ENCODE assay signal across 8 cellular contexts in genomic region chr12:113196996-113197395, GRCh38. TPM values are rescaled to one million over a fixed set of nuclear protein-coding genes. Genes with fewer than 3 reads are reported as not detected.
DNase-seq lines count a peak whose midpoint lies in the region; ATAC-seq, FAIRE-seq and TF ChIP-seq lines count a peak whose summit lies in the region.

No MANE protein-coding gene starts in this region.

- H3K4me1 ChIP-seq in KMS-11 (ENCODE audit: low read depth, poor library complexity, severe bottlenecking) (no peaks in the 10 kb centered on the region), pancreas (peaks cover 15 to 22% (median 17%) of the 10 kb centered on the region in 3 donors)

- TF ChIP-seq CTCF in KMS-11 (conservative IDR thresholded peaks at IDR 0.05; ENCODE audit: low read depth, low read length) (0 out of 2 replicates have a peak, but pooled peaks have one; percentile 28), pancreas (IDR thresholded peaks at IDR 0.05) (peak; percentile 15 to 58 (median 54))

- H3K9ac ChIP-seq in KMS-11, result no peak overlapping the region

- DNase-seq in DMS 273 treated with DMSO at 0.1 percent for 48 hours (lab: John Stamatoyannopoulos, UW) (peak; percentile 28), RPMI7951 (ENCODE audit: low read depth) (peak; percentile 80), foreskin melanocyte (peak; percentile 58), pancreas (peak in 4 of 6 donors; percentile 70 to 81 (median 72))
- peak; percentile 78 for DNase-seq in activated effector memory CD4-positive, alpha-beta T cell treated with anti-CD3 and anti-CD28 coated beads, Interleukin-2, amount 50 U/mL, for 16 hours

- H3K27me3 ChIP-seq in KMS-11 (ENCODE audit: insufficient read depth, low read depth) (no peaks in the 10 kb centered on the region), pancreas (no peaks in the 10 kb centered on the region)

- H3K4me2 ChIP-seq in KMS-11, result no peak overlapping the region

- no peak overlapping the region for H2AFZ ChIP-seq in KMS-11 (ENCODE audit: low read depth)

- FAIRE-seq in pancreas (lab: Jason Lieb, UNC), result no peak

- WGBS in pancreas, 2 donors, result 6 to 11% methylated on average over 3 to 4 of the region's 4 CpGs

- H3K36me3 ChIP-seq in KMS-11 (ENCODE audit: insufficient read depth) (no peaks in the 10 kb centered on the region), pancreas (no peaks in the 10 kb centered on the region)

- H4K20me1 ChIP-seq in KMS-11 (ENCODE audit: insufficient read depth), result no peaks in the 10 kb centered on the region

- no peaks in the 10 kb centered on the region for H3K9me3 ChIP-seq in pancreas

- intact Hi-C loops in pancreas (cut with DNase I), result loop anchor here in 1 of 3 donors (10.0 kb wide), 1 partner anchor 228 kb away; the partner anchor contains the start of gene SDSL

- H3K4me3 ChIP-seq in KMS-11 (IDR thresholded peaks at IDR 0.05; ENCODE audit: insufficient read depth, low read depth, low read length), result no peak overlapping the region
- no peak overlapping the region for H3K4me3 ChIP-seq in pancreas

- H3K27ac ChIP-seq in KMS-11 (no peak overlapping the region), pancreas (no peak overlapping the region)

- ATAC-seq in GM21423 (IDR thresholded peaks at IDR 0.05; ENCODE audit: unreplicated experiment) (peak; percentile 79), pancreas (peak; percentile 55 to 82 (median 76)), GM19397 (IDR thresholded peaks at IDR 0.05; ENCODE audit: unreplicated experiment) (no peak)

- H3K79me2 ChIP-seq in KMS-11 (ENCODE audit: insufficient read depth, low read depth), result no peaks in the 10 kb centered on the region

RNA-seq across cellular contexts. Expression of gene RITA1, which starts 11.5 kb away (rescaled TPM):
- 39.5 and 43.0 TPM in 2 replicates for total RNA-seq in RPMI7951 (2014; rRNA removed; shearing (Covaris generic))
- 1 to 10 TPM; 4.8 to 8.6 (median 5.4) TPM for total RNA-seq in pancreas
- polyA plus RNA-seq in pancreas, result 1 to 10 TPM; 5.0 to 8.9 TPM

RNA-seq across cellular contexts. Expression of gene DDX54, which starts 11.7 kb away (rescaled TPM):
- 17.2 and 20.7 TPM in 2 replicates for total RNA-seq in RPMI7951 (2014; rRNA removed; shearing (Covaris generic))
- 10 to 100 TPM; 30.0 to 71.4 (median 54.6) TPM for total RNA-seq in pancreas
- polyA plus RNA-seq in pancreas, result 10 to 100 TPM; 51.8 to 59.7 TPM

RNA-seq across cellular contexts. Expression of gene TPCN1, which starts 24.3 kb away (rescaled TPM):
- total RNA-seq in RPMI7951 (2014; rRNA removed; shearing (Covaris generic)), result 30.4 and 38.6 TPM in 2 replicates
- 10 to 100 TPM; 39.4 to 80.4 (median 52.0) TPM for total RNA-seq in pancreas
- polyA plus RNA-seq in pancreas, result 10 to 100 TPM; 73.1 to 83.4 TPM

RNA-seq across cellular contexts. Expression of gene CFAP73, which starts 47.5 kb away (rescaled TPM):
- total RNA-seq in RPMI7951 (2014; rRNA removed; shearing (Covaris generic)), result not detected in 2 replicates
- under 1 TPM in 3 of 6 donors, not detected in 3; 0.12 to 0.23 (median 0.22) TPM for total RNA-seq in pancreas
- under 1 TPM; 0.42 to 0.61 TPM for polyA plus RNA-seq in pancreas

Comparison
In these comparisons a context has a peak if more than half of its experiments do, and no peak if none do; other contexts are left out.
1. DNase-seq: peak in every context shown above with its lines; median percentile 80 in RPMI7951; 78 in activated effector memory CD4-positive, alpha-beta T cell treated with anti-CD3 and anti-CD28 coated beads, Interleukin-2, amount 50 U/mL, for 16 hours; 72 in pancreas; 58 in foreskin melanocyte; 28 in DMS 273 treated with DMSO at 0.1 percent for 48 hours.